Comparison of ENCODE assay signal across 8 cellular contexts in genomic region chr3:43699864-43700263, GRCh38. TPM values are rescaled to one million over a fixed set of nuclear protein-coding genes. Genes with fewer than 3 reads are reported as not detected.
DNase-seq lines count a peak whose midpoint lies in the region; ATAC-seq and TF ChIP-seq lines count a peak whose summit lies in the region.

No MANE protein-coding gene starts in this region.

- TF ChIP-seq CTCF in choroid plexus epithelial cell (conservative IDR thresholded peaks at IDR 0.05; ENCODE audit: low read depth, low read length), result peak; percentile 57
- no peak for TF ChIP-seq CTCF in stomach (IDR thresholded peaks at IDR 0.05)

- TF ChIP-seq POLR2A in stomach (IDR thresholded peaks at IDR 0.05), result no peak

- ATAC-seq in GM19351 (IDR thresholded peaks at IDR 0.05; ENCODE audit: unreplicated experiment) (peak; percentile 92), HG03457 (IDR thresholded peaks at IDR 0.05; ENCODE audit: unreplicated experiment) (peak; percentile 54), HG03139 (IDR thresholded peaks at IDR 0.05; ENCODE audit: unreplicated experiment) (no peak)

- intact Hi-C loops in stomach (cut with DNase I; ENCODE audit: low total_unique reads), result no loop called here

- H3K4me3 ChIP-seq in choroid plexus epithelial cell (ENCODE audit: low read depth, low read length), result no peak overlapping the region
- no peak overlapping the region for H3K4me3 ChIP-seq in stomach

- no peaks in the 10 kb centered on the region for H3K27me3 ChIP-seq in stomach

- peaks cover 4 to 39% (median 27%) of the 10 kb centered on the region in 4 donors for H3K36me3 ChIP-seq in stomach

- H3K27ac ChIP-seq in stomach, result no peak overlapping the region

- TF ChIP-seq EP300 in stomach (IDR thresholded peaks at IDR 0.05), result no peak

- peaks cover 7 to 42% (median 24%) of the 10 kb centered on the region in 4 donors for H3K4me1 ChIP-seq in stomach

- DNase-seq in AML-193 (lab: John Stamatoyannopoulos, UW) (peak; percentile 29 to 39), choroid plexus epithelial cell (ENCODE audit: low read depth) (peak; percentile 59), epidermal melanocyte (ENCODE audit: insufficient read length, low spot score) (no peak), stomach (no peak), KG1 (lab: John Stamatoyannopoulos, UW) (no peak)

- H3K9me3 ChIP-seq in stomach, result no peaks in the 10 kb centered on the region

- WGBS in stomach, 5 donors, result 35 to 100% (median 87%) methylated on average over 1 of the region's 1 CpG

RNA-seq across cellular contexts. Expression of gene ABHD5, which starts 9.1 kb away (rescaled TPM):
- total RNA-seq in stomach, result 10 to 100 TPM in 4 of 5 donors, 1 to 10 TPM in 1; 3.2 to 38.0 (median 26.8) TPM
- polyA plus RNA-seq in stomach, result 10 to 100 TPM; 13.8 to 26.1 (median 22.8) TPM

Comparison
In these comparisons a context has a peak if more than half of its experiments do, and no peak if none do; other contexts are left out.
1. DNase-seq: peak in AML-193 (2 of 2) and choroid plexus epithelial cell (single experiment); none in epidermal melanocyte (single experiment), stomach (single experiment) and KG1 (single experiment).